ENCODE assay signal across 8 cellular contexts in the genomic region with DNA sequence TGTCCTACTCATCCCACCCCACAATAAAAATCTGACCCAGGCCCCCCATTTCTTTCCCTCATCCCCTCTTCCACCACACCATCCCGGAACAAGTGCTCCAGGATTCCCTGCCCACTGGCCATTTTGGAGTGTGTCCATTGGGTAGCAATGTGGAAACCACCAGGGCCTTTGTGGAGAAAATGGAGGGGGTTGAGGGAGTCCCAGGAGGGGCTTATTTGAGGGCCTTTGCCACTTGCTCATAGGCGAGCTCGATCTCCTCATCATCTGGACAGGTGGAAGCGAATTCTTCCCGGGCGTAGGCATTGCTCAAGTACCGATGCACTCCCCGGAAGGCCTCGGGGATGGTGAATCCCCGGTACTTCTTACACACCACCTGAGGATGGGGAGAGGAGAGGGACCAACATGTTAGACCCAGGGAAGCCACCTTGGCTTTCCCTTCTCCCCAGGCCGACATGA. TPM values are rescaled to one million over a fixed set of nuclear protein-coding genes. Genes with fewer than 3 reads are reported as not detected.
A peak's percentile ranks its signal among the peaks of the same experiment; 100 is the strongest.
DNase-seq lines count a peak whose midpoint lies in the region; ATAC-seq and TF ChIP-seq lines count a peak whose summit lies in the region.

No MANE protein-coding gene starts in this region.

- no peak overlapping the region for H2BK5ac ChIP-seq in trophoblast cell (ENCODE audit: low read depth, low read length, poor library complexity)

- TF ChIP-seq CTCF in RWPE1 (conservative IDR thresholded peaks at IDR 0.05; ENCODE audit: low read depth) = no peak

- no peak overlapping the region for H2BK12ac ChIP-seq in trophoblast cell (ENCODE audit: low read length)

- H3K9me3 ChIP-seq in CD8-positive, alpha-beta memory T cell (ENCODE audit: low read length) = no peaks in the 10 kb centered on the region
- H3K9me3 ChIP-seq in esophagus (ENCODE audit: control insufficient read depth in 2 of 2, insufficient read depth in 1 of 2, low read depth in 1 of 2, low read length in 1 of 2) (no peaks in the 10 kb centered on the region), trophoblast cell (ENCODE audit: insufficient read depth, low read depth, low read length) (no peaks in the 10 kb centered on the region)

- H2AFZ ChIP-seq in trophoblast cell (ENCODE audit: insufficient read depth, low read length, poor library complexity) = no peak overlapping the region

- H3K4me1 ChIP-seq in CD8-positive, alpha-beta memory T cell (ENCODE audit: insufficient read depth, low read length) = peaks cover 52% of the 10 kb centered on the region
- H3K4me1 ChIP-seq in esophagus (ENCODE audit: control insufficient read depth in 2 of 2, insufficient read depth in 2 of 2, low read length in 1 of 2) = peaks cover 0 to 14% of the 10 kb centered on the region in 2 donors
- H3K4me1 ChIP-seq in trophoblast cell (ENCODE audit: control insufficient read depth in 1 of 2, insufficient read depth in 2 of 2, low read length in 2 of 2) = peaks cover 14% of the 10 kb centered on the region in 2 experiments

- no peak overlapping the region for H2AK5ac ChIP-seq in trophoblast cell (ENCODE audit: low read length)

- H3K4me3 ChIP-seq in CD8-positive, alpha-beta memory T cell (ENCODE audit: low read length) = no peak overlapping the region
- no peak overlapping the region for H3K4me3 ChIP-seq in esophagus (ENCODE audit: low read depth in 1 of 2, low read length in 2 of 2)
- no peak overlapping the region for H3K4me3 ChIP-seq in trophoblast cell (ENCODE audit: low read depth, low read length)

- no peak overlapping the region for H3K14ac ChIP-seq in trophoblast cell (ENCODE audit: low read length)

- H3K4ac ChIP-seq in trophoblast cell (ENCODE audit: low read depth, low read length) = no peak overlapping the region

- H4K8ac ChIP-seq in trophoblast cell (ENCODE audit: low read depth, low read length) = no peak overlapping the region

- H3K9ac ChIP-seq in trophoblast cell (ENCODE audit: low read length) = no peak overlapping the region

- CTCF ChIA-PET in CD8-positive, alpha-beta memory T cell (lab: Charles Lee) = interaction anchor here (1.0 to 9.6 kb wide), 20 partner anchors 8 to 167 kb away, joined by 3 to 71 read pairs (median 6); a partner anchor contains a TSS
- CTCF ChIA-PET in RWPE1 (lab: Yijun Ruan, JAX) = interaction anchor here (1.1 to 2.0 kb wide), 4 partner anchors 19 to 39 kb away, joined by 3 to 5 read pairs (median 4); a partner anchor contains a TSS

- no peak for DNase-seq in CD8-positive, alpha-beta memory T cell
- no peak for DNase-seq in RWPE1 (ENCODE audit: low spot score)
- DNase-seq in trophoblast cell = peak in 1 of 2 donors; percentile 23
- DNase-seq in stimulated activated CD8-positive, alpha-beta memory T cell treated with anti-CD3 and anti-CD28 coated beads, Interleukin-4, amount 100 ng/mL, for 48 hours = no peak

- H3K23ac ChIP-seq in trophoblast cell (ENCODE audit: low read length) = no peak overlapping the region

- H3K36me3 Mint-ChIP-seq in CD8-positive, alpha-beta memory T cell = peaks cover 0 to 68% (median 9%) of the 10 kb centered on the region in 3 donors

- peaks cover 35 to 59% (median 44%) of the 10 kb centered on the region in 3 donors for H3K4me1 Mint-ChIP-seq in CD8-positive, alpha-beta memory T cell

- H3K27ac Mint-ChIP-seq in CD8-positive, alpha-beta memory T cell = peak overlapping the region; percentile 80 to 96 (median 92)

- no peak overlapping the region for H3K18ac ChIP-seq in trophoblast cell (ENCODE audit: low read length)

- peak overlapping the region; percentile 43 for H3K4me2 ChIP-seq in trophoblast cell (ENCODE audit: low read length)

- H3K27ac ChIP-seq in CD8-positive, alpha-beta memory T cell (ENCODE audit: low read depth, low read length) = peak overlapping the region; percentile 64
- H3K27ac ChIP-seq in RWPE1 (peak overlapping the region; percentile 94), esophagus (ENCODE audit: low read depth in 2 of 2, low read length in 1 of 2) (peak overlapping the region; percentile 96 to 99), trophoblast cell (ENCODE audit: low read depth, low read length) (peak overlapping the region; percentile 95)

- H3K79me2 ChIP-seq in trophoblast cell (ENCODE audit: control insufficient read depth, insufficient read depth, low read length, poor library complexity) = peaks cover 22% of the 10 kb centered on the region

- ATAC-seq in GM18520 (IDR thresholded peaks at IDR 0.05; ENCODE audit: unreplicated experiment) (no peak), GM21515 (IDR thresholded peaks at IDR 0.05; ENCODE audit: unreplicated experiment) (no peak), HG03039 (IDR thresholded peaks at IDR 0.05; ENCODE audit: unreplicated experiment) (no peak)

- peaks cover 28% of the 10 kb centered on the region for H3K36me3 ChIP-seq in CD8-positive, alpha-beta memory T cell (ENCODE audit: insufficient read depth, low read length)
- H3K36me3 ChIP-seq in esophagus (ENCODE audit: control insufficient read depth in 2 of 2, insufficient read depth in 2 of 2, low read length in 1 of 2) (peaks cover 14 to 27% of the 10 kb centered on the region in 2 donors), trophoblast cell (ENCODE audit: control insufficient read depth in 1 of 2, insufficient read depth in 2 of 2, low read length in 2 of 2) (peaks cover 45 to 63% of the 10 kb centered on the region in 2 experiments)

- H3K9me3 Mint-ChIP-seq in CD8-positive, alpha-beta memory T cell = no peaks in the 10 kb centered on the region

- no peak overlapping the region for H4K12ac ChIP-seq in trophoblast cell (ENCODE audit: low read depth, low read length)

- no peak overlapping the region for H4K91ac ChIP-seq in trophoblast cell (ENCODE audit: low read depth, low read length)

- no peaks in the 10 kb centered on the region for H3K27me3 Mint-ChIP-seq in CD8-positive, alpha-beta memory T cell

- H3K27me3 ChIP-seq in CD8-positive, alpha-beta memory T cell (ENCODE audit: insufficient read depth, low read length, poor library complexity, severe bottlenecking) = no peaks in the 10 kb centered on the region
- H3K27me3 ChIP-seq in esophagus (ENCODE audit: control insufficient read depth in 1 of 2, insufficient read depth in 2 of 2, low read length in 2 of 2) (no peaks in the 10 kb centered on the region), trophoblast cell (ENCODE audit: insufficient read depth, low read length) (no peaks in the 10 kb centered on the region)

- H3K79me1 ChIP-seq in trophoblast cell (ENCODE audit: low read length) = peaks cover 20% of the 10 kb centered on the region

- no peak overlapping the region for H2BK120ac ChIP-seq in trophoblast cell (ENCODE audit: insufficient read depth, low read length, poor library complexity)

- 73 to 75% methylated on average over 11 of the region's 11 CpGs for WGBS in esophagus, 2 donors
- no CpG with 5 or more reads among the region's 11 CpGs for WGBS in trophoblast cell (ENCODE audit: extremely low coverage, insufficient coverage, insufficient read length)

- POLR2A ChIA-PET in CD8-positive, alpha-beta memory T cell (lab: Charles Lee) = interaction anchor here (0.7 to 2.1 kb wide), 11 partner anchors 9 to 183 kb away, joined by 3 to 9 read pairs (median 4); a partner anchor contains a TSS
- POLR2A ChIA-PET in RWPE1 (lab: Yijun Ruan, JAX; ENCODE audit: low non-redundant PET) = no interaction called here

- peak overlapping the region; percentile 89 to 99 (median 95) for H3K4me3 Mint-ChIP-seq in CD8-positive, alpha-beta memory T cell

RNA-seq across cellular contexts. Expression of a gene that starts 1.6 kb away (rescaled TPM):
- 1 to 10 TPM; 4.1 to 4.9 TPM for total RNA-seq in CD8-positive, alpha-beta memory T cell
- 26.3 TPM for polyA plus RNA-seq in CD8-positive, alpha-beta memory T cell
- polyA plus RNA-seq in esophagus = 10 to 100 TPM; 46.5 to 73.3 TPM
- 85.4 and 87.3 TPM in 2 replicates for polyA plus RNA-seq in trophoblast cell (2013)

RNA-seq across cellular contexts. Expression of a gene that starts 5.7 kb away (rescaled TPM):
- 100 to 1,000 TPM; 377 TPM for total RNA-seq in CD8-positive, alpha-beta memory T cell
- 657 TPM for polyA plus RNA-seq in CD8-positive, alpha-beta memory T cell
- polyA plus RNA-seq in esophagus = 100 to 1,000 TPM; 258 to 412 TPM
- 276 and 291 TPM in 2 replicates for polyA plus RNA-seq in trophoblast cell (2013)

RNA-seq across cellular contexts. Expression of a gene that starts 7.5 kb away (rescaled TPM):
- total RNA-seq in CD8-positive, alpha-beta memory T cell = not detected
- 0.08 TPM for polyA plus RNA-seq in CD8-positive, alpha-beta memory T cell
- under 1 TPM; 0.49 to 0.88 TPM for polyA plus RNA-seq in esophagus
- 0.31 and 0.39 TPM in 2 replicates for polyA plus RNA-seq in trophoblast cell (2013)

RNA-seq across cellular contexts. Expression of a gene that starts 9.1 kb away (rescaled TPM):
- not detected for total RNA-seq in CD8-positive, alpha-beta memory T cell
- polyA plus RNA-seq in CD8-positive, alpha-beta memory T cell = not detected
- 10 to 100 TPM; 17.2 to 21.9 TPM for polyA plus RNA-seq in esophagus
- 11.8 and 13.2 TPM in 2 replicates for polyA plus RNA-seq in trophoblast cell (2013)

RNA-seq across cellular contexts. Expression of a gene that starts 9.1 kb away (rescaled TPM):
- 10 to 100 TPM; 36.4 to 39.8 TPM for total RNA-seq in CD8-positive, alpha-beta memory T cell
- polyA plus RNA-seq in CD8-positive, alpha-beta memory T cell = 2.0 TPM
- 10 to 100 TPM in 1 of 2 donors, 1 to 10 TPM in 1; 6.3 to 15.8 TPM for polyA plus RNA-seq in esophagus
- polyA plus RNA-seq in trophoblast cell (2013) = 7.3 and 7.7 TPM in 2 replicates
